17 cellular contexts compared by ENCODE assay signal in the genomic region with DNA sequence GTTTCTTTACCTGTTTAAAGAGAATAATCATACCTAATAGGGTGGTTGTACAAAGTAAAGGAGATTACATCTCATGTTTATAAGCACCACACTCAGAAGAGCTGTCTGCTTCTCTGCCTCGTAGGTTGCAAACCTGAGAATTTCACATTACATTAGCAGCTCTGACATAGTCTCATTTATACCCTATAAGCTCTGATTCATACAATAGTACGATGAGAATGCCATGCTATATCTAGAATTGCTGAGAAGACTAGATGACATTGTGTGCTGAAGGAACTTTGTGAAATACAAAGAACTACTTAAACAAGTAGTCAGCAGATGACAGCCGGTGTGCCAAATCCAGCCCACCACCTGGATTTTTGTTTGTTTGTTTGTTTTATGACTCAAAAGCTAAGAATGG.
"Had no signal": no experiment of that assay in that cellular context is flagged by ENCODE, and none has a peak within 500 bp of the region (broad histone marks: within the 10 kb centered on the region; RNA-seq: fewer than 3 reads in every experiment).

No MANE protein-coding gene starts in this region.

- FAIRE-seq: colon, endometrium, TTC549 had no signal

- H3K27ac ChIP-seq: thoracic aorta, upper lobe of left lung had no signal

- H3K9me3 ChIP-seq: esophagus squamous epithelium, thoracic aorta, upper lobe of left lung had no signal

- ATAC-seq: activated CD8-positive, alpha-beta memory T cell treated with anti-CD3 and anti-CD28 coated beads, Interleukin-2, amount 10 ng/mL, durations not matched to agents 7 days and 5 days; left cardiac atrium; natural killer cell treated with Interleukin-12 subunit alpha and Interleukin-12 subunit beta and Interleukin-15 and Interleukin-18, amount 100 ng/mL, for 72 hours; sciatic nerve; stimulated activated effector memory CD8-positive, alpha-beta T cell treated with anti-CD3 and anti-CD28 coated beads, Interleukin-12 subunit alpha, Interleukin-12 subunit beta, amount 100 ng/mL, for 72 hours; WTC11 had no signal

- H3K4me3 ChIP-seq: esophagus squamous epithelium, lung, thoracic aorta, upper lobe of left lung had no signal

- DNase-seq: activated CD4-positive, alpha-beta memory T cell treated with anti-CD3 and anti-CD28 coated beads, Interleukin-2, amount 10 ng/mL, durations not matched to agents 7 days and 5 days; activated CD4-positive, alpha-beta T cell treated with anti-CD3 and anti-CD28 coated beads for 4 hours; activated CD8-positive, alpha-beta memory T cell treated with anti-CD3 and anti-CD28 coated beads, Interleukin-2, amount 10 ng/mL, durations not matched to agents 7 days and 5 days; caudate nucleus; esophagus squamous epithelium; left cardiac atrium; stimulated activated CD4-positive, alpha-beta T cell treated with anti-CD3 and anti-CD28 coated beads, Interleukin-4, amount 100 ng/mL, for 24 hours; upper lobe of left lung had no signal

- H3K36me3 ChIP-seq: esophagus squamous epithelium, upper lobe of left lung had no signal

- H3K4me1 ChIP-seq: upper lobe of left lung had no signal

- H3K27me3 ChIP-seq: esophagus squamous epithelium, upper lobe of left lung had no signal
